In the genomic region with DNA sequence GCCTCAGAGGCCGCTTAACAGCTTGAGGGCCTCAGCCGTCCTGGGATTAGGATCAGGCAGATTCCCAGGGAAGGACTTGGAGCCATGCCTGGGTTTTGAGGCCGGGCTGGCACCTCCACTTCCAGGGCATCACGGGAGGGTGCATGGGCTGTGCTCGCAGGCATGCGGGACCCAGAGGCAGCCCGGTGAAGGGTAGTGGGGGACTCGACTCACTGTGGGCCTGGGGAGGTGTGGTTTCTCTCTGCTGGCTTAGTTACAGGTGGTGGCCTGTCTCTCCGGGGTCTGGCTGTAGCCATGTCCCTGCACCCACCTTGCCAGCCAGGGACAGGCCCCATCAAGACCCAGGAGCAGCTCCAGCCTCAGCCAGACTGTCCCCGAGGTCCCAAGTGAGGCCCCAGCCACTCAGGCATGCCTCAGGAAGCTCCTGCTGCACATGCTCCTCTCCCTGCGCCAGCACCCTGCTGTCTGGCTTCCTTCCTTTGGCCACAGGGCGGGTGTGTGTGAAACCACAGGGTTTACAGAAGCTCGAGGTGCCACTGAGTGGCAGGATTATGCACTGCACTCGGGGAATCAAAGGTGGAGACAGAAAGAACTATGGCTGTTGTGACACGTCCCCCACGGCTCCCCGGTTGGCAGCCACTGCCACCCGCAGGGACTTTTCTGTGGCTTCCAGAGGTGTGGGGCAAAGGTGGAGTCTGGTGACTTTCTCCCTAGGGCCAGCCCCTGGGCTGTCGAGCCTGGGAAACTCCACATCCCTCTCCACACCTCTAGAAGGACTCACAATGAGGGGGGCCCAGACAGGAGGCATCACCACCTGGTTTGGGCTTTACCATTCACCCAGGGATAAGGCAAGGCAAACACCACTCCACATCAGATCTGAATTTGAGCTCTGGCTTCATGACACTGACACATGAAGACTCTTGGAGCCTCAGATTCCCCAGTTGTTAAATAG, we compare ENCODE assay signal across 8 cellular contexts.
DNase-seq lines count a peak whose midpoint lies in the region; ATAC-seq lines count a peak whose summit lies in the region.

No MANE protein-coding gene starts in this region.

- DNase-seq in AML-193 (lab: John Stamatoyannopoulos, UW) (peak; percentile 80 to 87), NCI-H345 (lab: John Stamatoyannopoulos, UW) (peak; percentile 83), caudate nucleus (lab: John Stamatoyannopoulos, UW) (peak in 55 of 61 donors; percentile 11 to 95 (median 57)), kidney glomerular epithelial cell (lab: John Stamatoyannopoulos, UW) (peak; percentile 87)
- DNase-seq in stimulated activated CD4-positive, alpha-beta T cell treated with anti-CD3 and anti-CD28 coated beads, Interleukin-2, amount 100 ng/mL, for 4 hours (ENCODE audit: low read depth) = peak; percentile 63

- no peak overlapping the region for H3K27ac ChIP-seq in caudate nucleus (ENCODE audit: low read depth, low read length)

- peak; percentile 98 for ATAC-seq in GM19025 (IDR thresholded peaks at IDR 0.05; ENCODE audit: low read depth, unreplicated experiment)
- peak; percentile 90 for ATAC-seq in HG03196 (IDR thresholded peaks at IDR 0.05; ENCODE audit: unreplicated experiment)
- ATAC-seq in activated CD4-positive, CD25-positive, alpha-beta regulatory T cell treated with anti-CD3 and anti-CD28 coated beads, Interleukin-2, amount 50 U/mL, for 24 hours = peak; percentile 96 to 99
